8 cellular contexts compared by ENCODE assay signal in genomic region chr19:35044317-35045117, GRCh38. TPM values are rescaled to one million over a fixed set of nuclear protein-coding genes. Genes with fewer than 3 reads are reported as not detected.
A peak's percentile ranks its signal among the peaks of the same experiment; 100 is the strongest.
DNase-seq lines count a peak whose midpoint lies in the region; TF ChIP-seq lines count a peak whose summit lies in the region.

No MANE protein-coding gene starts in this region.

- H3K36me3 Mint-ChIP-seq in neural progenitor cell, result no peaks in the 10 kb centered on the region
- no peaks in the 10 kb centered on the region for H3K36me3 Mint-ChIP-seq in type B pancreatic cell

- H3K4me1 ChIP-seq in neural progenitor cell, result peaks cover 19% of the 10 kb centered on the region

- no peak overlapping the region for H3K4me2 ChIP-seq in neural progenitor cell

- H3K9me3 Mint-ChIP-seq in neural progenitor cell (no peaks in the 10 kb centered on the region), type B pancreatic cell (no peaks in the 10 kb centered on the region)

- no peak overlapping the region for H3K27ac ChIP-seq in neural progenitor cell

- peak; percentile 98 for TF ChIP-seq CTCF in neural progenitor cell (IDR thresholded peaks at IDR 0.05)
- peak; percentile 97 for TF ChIP-seq CTCF in type B pancreatic cell (conservative IDR thresholded peaks at IDR 0.05)

- H3K4me1 Mint-ChIP-seq in neural progenitor cell (peaks cover 24% of the 10 kb centered on the region), type B pancreatic cell (ENCODE audit: unreplicated experiment) (peaks cover 19% of the 10 kb centered on the region)

- H3K27ac Mint-ChIP-seq in neural progenitor cell, result peak overlapping the region; percentile 19
- peak overlapping the region; percentile 46 for H3K27ac Mint-ChIP-seq in type B pancreatic cell

- no peak overlapping the region for H2AFZ ChIP-seq in neural progenitor cell (replicated peaks)

- peaks cover 9% of the 10 kb centered on the region for H3K27me3 Mint-ChIP-seq in neural progenitor cell (ENCODE audit: insufficient read depth, low read depth)
- H3K27me3 Mint-ChIP-seq in type B pancreatic cell, result no peaks in the 10 kb centered on the region

- H4K20me1 ChIP-seq in neural progenitor cell (ENCODE audit: low read depth), result no peaks in the 10 kb centered on the region

- TF ChIP-seq POLR2A in erythroblast (IDR thresholded peaks at IDR 0.05; ENCODE audit: low read length), result no peak

- DNase-seq in NOMO-1 treated with DMSO at 0.1 percent for 48 hours (lab: John Stamatoyannopoulos, UW; ENCODE audit: unreplicated experiment) (peak; percentile 24), NOMO-1 treated with dmso at 0.1 percent for 144 hours (lab: John Stamatoyannopoulos, UW; ENCODE audit: unreplicated experiment) (no peak), NCI-H226 (peak; percentile 16), erythroblast (lab: John Stamatoyannopoulos, UW) (peak; percentile 51 to 68), neural progenitor cell (ENCODE audit: low spot score) (peak; percentile 60), type B pancreatic cell (ENCODE audit: extremely low spot score, unreplicated experiment) (peak; percentile 75), GOT3 (lab: John Stamatoyannopoulos, UW) (no peak)
- DNase-seq in activated CD8-positive, alpha-beta memory T cell treated with anti-CD3 and anti-CD28 coated beads, Interleukin-2, amount 50 U/mL, for 48 hours, result peak; percentile 92

- H3K4me3 Mint-ChIP-seq in neural progenitor cell (no peak overlapping the region), type B pancreatic cell (peak overlapping the region; percentile 57)

- no peaks in the 10 kb centered on the region for H3K9me3 ChIP-seq in neural progenitor cell (ENCODE audit: low read depth)

- no peaks in the 10 kb centered on the region for H3K36me3 ChIP-seq in neural progenitor cell

- H3K27me3 ChIP-seq in neural progenitor cell, result no peaks in the 10 kb centered on the region

- H3K79me2 ChIP-seq in neural progenitor cell (ENCODE audit: low read depth), result no peaks in the 10 kb centered on the region

- no peak overlapping the region for H3K9ac ChIP-seq in neural progenitor cell

- H3K4me3 ChIP-seq in neural progenitor cell, result no peak overlapping the region

- no peaks in the 10 kb centered on the region for H3F3A ChIP-seq in neural progenitor cell (ENCODE audit: low read depth)

RNA-seq across cellular contexts. Expression of gene HPN, which starts 3.0 kb away (rescaled TPM):
- 0.30 and 2.2 TPM in 2 replicates for total RNA-seq in neural progenitor cell (ENCODE audit: low replicate concordance)
- total RNA-seq in type B pancreatic cell (ENCODE audit: low replicate concordance), result 15.1 and 17.1 TPM in 2 replicates

RNA-seq across cellular contexts. Expression of gene SCN1B, which starts 14.2 kb away (rescaled TPM):
- 2.2 and 3.9 TPM in 2 replicates for total RNA-seq in neural progenitor cell (ENCODE audit: low replicate concordance)
- 0.88 and 1.1 TPM in 2 replicates for total RNA-seq in type B pancreatic cell (ENCODE audit: low replicate concordance)

RNA-seq across cellular contexts. Expression of gene GRAMD1A, which starts 44.4 kb away (rescaled TPM):
- 27.2 and 51.0 TPM in 2 replicates for total RNA-seq in neural progenitor cell (ENCODE audit: low replicate concordance)
- 35.2 and 79.6 TPM in 2 replicates for total RNA-seq in type B pancreatic cell (ENCODE audit: low replicate concordance)

Comparison
In these comparisons a context has a peak if more than half of its experiments do, and no peak if none do; other contexts are left out.
1. DNase-seq: peak in NOMO-1 treated with DMSO at 0.1 percent for 48 hours (single experiment), NCI-H226 (single experiment), activated CD8-positive, alpha-beta memory T cell treated with anti-CD3 and anti-CD28 coated beads, Interleukin-2, amount 50 U/mL, for 48 hours (single experiment), erythroblast (2 of 2), neural progenitor cell (single experiment) and type B pancreatic cell (single experiment); none in NOMO-1 treated with dmso at 0.1 percent for 144 hours (single experiment) and GOT3 (single experiment).